ENCODE assay signal across 8 cellular contexts in the genomic region with DNA sequence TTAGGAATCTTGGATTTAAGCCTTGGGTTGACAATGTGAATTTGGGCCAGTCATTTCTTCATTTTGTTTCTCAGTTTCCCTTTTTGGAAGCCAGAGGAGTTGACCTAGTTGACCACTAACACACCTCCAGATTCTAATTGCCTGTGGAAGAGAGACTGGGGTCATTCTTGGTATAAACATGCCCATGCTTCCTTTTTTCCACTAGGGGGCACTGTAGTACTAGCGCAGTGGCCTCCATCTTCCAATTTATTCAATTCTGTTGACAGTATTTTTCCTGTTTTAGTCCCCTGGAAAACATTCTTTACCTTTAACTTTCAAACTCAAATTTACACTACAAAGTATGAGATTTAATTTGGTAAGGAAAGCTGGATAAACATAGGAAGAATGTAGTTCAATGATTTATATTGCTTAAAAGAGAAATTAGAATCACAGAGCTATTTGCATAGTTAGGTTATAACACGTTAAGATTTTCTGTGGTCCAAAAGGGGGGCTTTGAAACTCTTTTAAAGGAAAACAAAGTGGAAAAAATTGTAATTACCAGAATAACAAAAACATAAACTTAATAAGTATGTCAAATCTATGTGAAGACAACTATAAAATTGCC. TPM values are rescaled to one million over a fixed set of nuclear protein-coding genes. Genes with fewer than 3 reads are reported as not detected.
DNase-seq lines count a peak whose midpoint lies in the region; ATAC-seq and TF ChIP-seq lines count a peak whose summit lies in the region.

No MANE protein-coding gene starts in this region.

- CTCF ChIA-PET in PC-9 (lab: Charles Lee) = interaction anchor here (0.5 to 4.5 kb wide), 8 partner anchors 79 to 1204 kb away, joined by 3 to 35 read pairs (median 4); no protein-coding TSS in a partner anchor

- no peaks in the 10 kb centered on the region for H3K36me3 ChIP-seq in BE2C
- no peaks in the 10 kb centered on the region for H3K36me3 ChIP-seq in Karpas-422 (ENCODE audit: insufficient read depth, low read length)
- no peaks in the 10 kb centered on the region for H3K36me3 ChIP-seq in PC-9 (ENCODE audit: low read depth)

- POLR2A ChIA-PET in PC-9 (lab: Charles Lee; ENCODE audit: unreplicated experiment) = no interaction called here

- DNase-seq in BE2C (no peak), GM12864 (ENCODE audit: low read depth) (peak; percentile 5), Karpas-422 (peak; percentile 85), PC-9 (peak; percentile 28 to 68), coronary artery (ENCODE audit: low spot score) (no peak), medulla oblongata (ENCODE audit: extremely low spot score) (peak; percentile 81), middle frontal gyrus (ENCODE audit: extremely low spot score, low spot score) (no peak)

- H3K9me3 ChIP-seq in BE2C = no peaks in the 10 kb centered on the region
- no peaks in the 10 kb centered on the region for H3K9me3 ChIP-seq in Karpas-422 (ENCODE audit: low read length)
- H3K9me3 ChIP-seq in PC-9 (ENCODE audit: insufficient read depth, low read depth) = no peaks in the 10 kb centered on the region

- no peaks in the 10 kb centered on the region for H3K4me1 ChIP-seq in BE2C
- peaks cover 7% of the 10 kb centered on the region for H3K4me1 ChIP-seq in Karpas-422 (ENCODE audit: low read length)
- peaks cover 27% of the 10 kb centered on the region for H3K4me1 ChIP-seq in PC-9 (replicated peaks; ENCODE audit: insufficient read depth)

- H3K27ac ChIP-seq in Karpas-422 (ENCODE audit: low read length) = no peak overlapping the region
- H3K27ac ChIP-seq in PC-9 = no peak overlapping the region
- no peak overlapping the region for H3K27ac ChIP-seq in coronary artery

- TF ChIP-seq CTCF in BE2C (IDR thresholded peaks at IDR 0.05; ENCODE audit: low read depth, low read length) = peak; percentile 79
- peak; percentile 82 for TF ChIP-seq CTCF in GM12864 (IDR thresholded peaks at IDR 0.05; ENCODE audit: low read depth, low read length, missing control alignments)
- TF ChIP-seq CTCF in PC-9 (conservative IDR thresholded peaks at IDR 0.05) = peak; percentile 100
- peak; percentile 88 for TF ChIP-seq CTCF in coronary artery (IDR thresholded peaks at IDR 0.05)

- no peak for ATAC-seq in GM18909 (IDR thresholded peaks at IDR 0.05; ENCODE audit: poor library complexity, unreplicated experiment)

- H2AFZ ChIP-seq in Karpas-422 (ENCODE audit: low read length) = no peak overlapping the region
- H2AFZ ChIP-seq in PC-9 = no peak overlapping the region

- intact Hi-C loops in PC-9 (cut with micrococcal nuclease; ENCODE audit: unreplicated experiment) = loop anchor here (1.0 to 10.0 kb wide), 11 partner anchors 81 to 1208 kb away; a partner anchor contains a TSS

- H3K9me2 ChIP-seq in Karpas-422 (replicated peaks; ENCODE audit: insufficient read depth, low read length) (no peaks in the 10 kb centered on the region), PC-9 (ENCODE audit: insufficient read depth) (no peaks in the 10 kb centered on the region)

- H3K4me2 ChIP-seq in Karpas-422 (ENCODE audit: low read depth, low read length, poor library complexity, severe bottlenecking) = no peak overlapping the region
- no peak overlapping the region for H3K4me2 ChIP-seq in PC-9

- H3K79me2 ChIP-seq in Karpas-422 (ENCODE audit: low read length) (no peaks in the 10 kb centered on the region), PC-9 (ENCODE audit: low read depth) (no peaks in the 10 kb centered on the region)

- no peak overlapping the region for H3K4me3 ChIP-seq in BE2C (ENCODE audit: low read depth, low read length)
- no peak overlapping the region for H3K4me3 ChIP-seq in GM12864 (ENCODE audit: low read depth, low read length)
- no peak overlapping the region for H3K4me3 ChIP-seq in Karpas-422 (ENCODE audit: low read length)
- no peak overlapping the region for H3K4me3 ChIP-seq in PC-9
- no peak overlapping the region for H3K4me3 ChIP-seq in coronary artery

- H3F3A ChIP-seq in PC-9 (ENCODE audit: insufficient read depth, low read depth) = peaks cover 21% of the 10 kb centered on the region

- no peaks in the 10 kb centered on the region for H3K27me3 ChIP-seq in BE2C
- no peaks in the 10 kb centered on the region for H3K27me3 ChIP-seq in Karpas-422 (ENCODE audit: low read length)
- no peaks in the 10 kb centered on the region for H3K27me3 ChIP-seq in PC-9 (ENCODE audit: insufficient read depth, low read depth)

- BruUV-seq in PC-9 (replicated peaks; lab: Mats Ljungman, UMichigan) = no TSS peak

- H4K20me1 ChIP-seq in Karpas-422 (ENCODE audit: insufficient read depth, low read depth, low read length) (no peaks in the 10 kb centered on the region), PC-9 (ENCODE audit: insufficient read depth) (no peaks in the 10 kb centered on the region)

- H3K9ac ChIP-seq in Karpas-422 (ENCODE audit: low read length) = no peak overlapping the region

RNA-seq across cellular contexts. Expression of a gene that starts 57.5 kb away (rescaled TPM):
- polyA plus RNA-seq in BE2C (2012; ENCODE audit: insufficient read depth, insufficient read length, low read depth) = 30.6 TPM
- total RNA-seq in Karpas-422 (2014; rRNA removed; shearing (Covaris generic); ENCODE audit: low replicate concordance) = 54.0 and 148 TPM in 2 replicates
- total RNA-seq in PC-9 (2021) = 101 and 107 TPM in 2 replicates

Comparison
In these comparisons a context has a peak if more than half of its experiments do, and no peak if none do; other contexts are left out.
1. DNase-seq: peak in GM12864 (single experiment), Karpas-422 (single experiment), PC-9 (2 of 2) and medulla oblongata (single experiment); none in BE2C (single experiment), coronary artery (single experiment) and middle frontal gyrus (single experiment).
2. Peak in every context shown above with its lines, with median percentiles within 50 percentile points of each other: CTCF ChIP-seq.